In the genomic region with DNA sequence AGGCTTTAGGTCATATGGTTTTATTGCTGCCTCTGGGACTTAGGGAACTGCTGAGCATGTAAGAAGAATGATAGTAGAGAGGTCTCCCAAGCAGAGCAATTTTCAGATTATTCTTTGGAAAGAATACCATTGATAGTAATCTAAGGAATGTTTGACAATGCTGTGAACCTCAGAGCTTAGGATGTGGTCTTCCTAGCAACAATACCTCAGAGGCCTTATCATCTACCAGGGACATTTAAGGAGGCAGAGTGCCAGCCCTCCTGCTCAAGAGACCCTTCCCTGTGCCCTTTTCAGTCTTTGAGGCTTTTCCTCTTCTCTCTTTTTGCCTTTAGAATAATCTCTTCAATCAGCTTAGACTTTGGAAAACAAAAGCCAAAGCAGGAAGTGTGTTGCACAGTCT, we compare ENCODE assay signal across 19 cellular contexts.
A peak's percentile ranks its signal among the peaks of the same experiment; 100 is the strongest.
DNase-seq lines count a peak whose midpoint lies in the region; ATAC-seq and TF ChIP-seq lines count a peak whose summit lies in the region.
"Had no signal": no experiment of that assay in that cellular context is flagged by ENCODE, and none has a peak within 500 bp of the region (broad histone marks: within the 10 kb centered on the region; RNA-seq: fewer than 3 reads in every experiment).

No MANE protein-coding gene starts in this region.

- H3K9me3 ChIP-seq in endodermal cell (ENCODE audit: control insufficient read depth, low read length): no peaks in the 10 kb centered on the region
- H3K9me3 ChIP-seq in mesodermal cell (ENCODE audit: control insufficient read depth, low read length): no peaks in the 10 kb centered on the region
- no peaks in the 10 kb centered on the region for H3K9me3 ChIP-seq in ascending aorta
- H3K9me3 ChIP-seq: A549, HAP-1 had no signal

- peaks cover 40% of the 10 kb centered on the region for H3K4me1 Mint-ChIP-seq in endodermal cell
- H3K4me1 Mint-ChIP-seq: CD4-positive, alpha-beta memory T cell had no signal

- H3K36me3 ChIP-seq in endodermal cell (ENCODE audit: control insufficient read depth, insufficient read depth, low read length) (no peaks in the 10 kb centered on the region), mesodermal cell (ENCODE audit: control insufficient read depth, insufficient read depth, low read length) (no peaks in the 10 kb centered on the region), ascending aorta (no peaks in the 10 kb centered on the region)
- H3K36me3 ChIP-seq: HAP-1 had no signal

- H3K4me3 Mint-ChIP-seq in endodermal cell: no peak overlapping the region
- H3K4me3 Mint-ChIP-seq: CD4-positive, alpha-beta memory T cell; HFFc6 had no signal

- peaks cover 20% of the 10 kb centered on the region for H3K4me1 ChIP-seq in endodermal cell (ENCODE audit: control insufficient read depth, insufficient read depth, low read length)
- H3K4me1 ChIP-seq in mesodermal cell (ENCODE audit: control insufficient read depth, insufficient read depth, low read length, poor library complexity, severe bottlenecking): no peaks in the 10 kb centered on the region
- H3K4me1 ChIP-seq in ascending aorta: peaks cover 0 to 6% of the 10 kb centered on the region in 2 donors
- H3K4me1 ChIP-seq: A549, HAP-1 had no signal

- TF ChIP-seq CTCF in endodermal cell (conservative IDR thresholded peaks at IDR 0.05) (no peak), ascending aorta (IDR thresholded peaks at IDR 0.05) (no peak)

- no peaks in the 10 kb centered on the region for H3K36me3 Mint-ChIP-seq in endodermal cell (ENCODE audit: low read depth)
- H3K36me3 Mint-ChIP-seq: CD4-positive, alpha-beta memory T cell had no signal

- H3K4me3 ChIP-seq in endodermal cell (ENCODE audit: low read length): no peak overlapping the region
- H3K4me3 ChIP-seq in mesodermal cell (ENCODE audit: extremely low read depth, insufficient read depth, low read length, poor library complexity, severe bottlenecking): no peak overlapping the region
- H3K4me3 ChIP-seq in ascending aorta: no peak overlapping the region
- H3K4me3 ChIP-seq: A549, HAP-1 had no signal

- intact Hi-C loops in ascending aorta (cut with DNase I): no loop called here

- DNase-seq in NCI-H82 (lab: John Stamatoyannopoulos, UW) (peak; percentile 20), endodermal cell (peak; percentile 57), medulla oblongata (ENCODE audit: extremely low spot score) (no peak), mesenteric fat pad (ENCODE audit: low spot score) (no peak), ascending aorta (ENCODE audit: low spot score in 2 of 2) (no peak)
- DNase-seq: 8988T; C1 segment of cervical spinal cord; Calu3; CD4-positive, alpha-beta memory T cell; COR-L47; DMS53; DMS79 treated with DMSO at 0.1 percent for 48 hours; GF-D8; GOT3; HFFc6 had no signal

- H3K9me3 Mint-ChIP-seq in endodermal cell: no peaks in the 10 kb centered on the region

- no peaks in the 10 kb centered on the region for H3K27me3 Mint-ChIP-seq in endodermal cell (ENCODE audit: insufficient read depth)
- H3K27me3 Mint-ChIP-seq: CD4-positive, alpha-beta memory T cell had no signal

- H3K27ac Mint-ChIP-seq in endodermal cell: peak overlapping the region; percentile 89
- H3K27ac Mint-ChIP-seq: CD4-positive, alpha-beta memory T cell; HFFc6 had no signal

- no peak for ATAC-seq in HG03442 (IDR thresholded peaks at IDR 0.05; ENCODE audit: unreplicated experiment)
- ATAC-seq: A549 had no signal

- no peaks in the 10 kb centered on the region for H3K27me3 ChIP-seq in endodermal cell (ENCODE audit: control insufficient read depth, insufficient read depth, low read length, poor library complexity, severe bottlenecking)
- H3K27me3 ChIP-seq in ascending aorta: no peaks in the 10 kb centered on the region

- no peak overlapping the region for H3K27ac ChIP-seq in endodermal cell (ENCODE audit: low read depth, low read length)
- H3K27ac ChIP-seq in mesodermal cell (ENCODE audit: low read depth, low read length, severe bottlenecking): peak overlapping the region; percentile 63
- H3K27ac ChIP-seq in ascending aorta: no peak overlapping the region
- H3K27ac ChIP-seq: A549 had no signal

- H3K9ac ChIP-seq in endodermal cell (ENCODE audit: extremely low read depth, low read length, poor library complexity, severe bottlenecking): peak overlapping the region; percentile 7

Comparison
In these comparisons a context has a peak if more than half of its experiments do, and no peak if none do; other contexts are left out.
1. DNase-seq: peak in NCI-H82 (single experiment) and endodermal cell (single experiment); none in medulla oblongata (single experiment), mesenteric fat pad (single experiment) and ascending aorta (0 of 2).